In genomic region chr21:44874240-44874496, GRCh38 we compare ENCODE assay signal across 1 cellular context.
TF ChIP-seq lines count a peak whose summit lies in the region.

No MANE protein-coding gene starts in this region.

TF ChIP-seq in A549, 52 proteins besides CTCF, POLR2A, EP300 and RAD21:
- 0 out of 2 replicates have a peak, but pooled peaks have one; percentile 25 for TF ChIP-seq PHF8 (IDR thresholded peaks at IDR 0.05; ENCODE audit: borderline replicate concordance, low read depth)
- no peak for TF ChIP-seq KDM1A (IDR thresholded peaks at IDR 0.05; ENCODE audit: low read depth)
- TF ChIP-seq, protein P1, sequence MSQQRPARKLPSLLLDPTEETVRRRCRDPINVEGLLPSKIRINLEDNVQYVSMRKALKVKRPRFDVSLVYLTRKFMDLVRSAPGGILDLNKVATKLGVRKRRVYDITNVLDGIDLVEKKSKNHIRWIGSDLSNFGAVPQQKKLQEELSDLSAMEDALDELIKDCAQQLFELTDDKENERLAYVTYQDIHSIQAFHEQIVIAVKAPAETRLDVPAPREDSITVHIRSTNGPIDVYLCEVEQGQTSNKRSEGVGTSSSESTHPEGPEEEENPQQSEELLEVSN (IDR thresholded peaks at IDR 0.05; ENCODE audit: borderline replicate concordance, low read depth), result 0 out of 2 replicates have a peak, but pooled peaks have one; percentile 1
- TF ChIP-seq JUN (IDR thresholded peaks at IDR 0.05), result no peak
- TF ChIP-seq HEYL (CRISPR knock-in tag; IDR thresholded peaks at IDR 0.05), result no peak
- no peak for TF ChIP-seq JUNB (IDR thresholded peaks at IDR 0.05)
- TF ChIP-seq NPAS2 (CRISPR knock-in tag; IDR thresholded peaks at IDR 0.05; ENCODE audit: borderline replicate concordance), result no peak
- TF ChIP-seq ZSCAN20 (CRISPR knock-in tag; IDR thresholded peaks at IDR 0.05), result no peak
- TF ChIP-seq MAZ (IDR thresholded peaks at IDR 0.05; ENCODE audit: borderline replicate concordance, low read depth, low read length), result no peak
- TF ChIP-seq ELK1 (IDR thresholded peaks at IDR 0.05; ENCODE audit: low read depth, low read length), result no peak
- TF ChIP-seq GATA3 (IDR thresholded peaks at IDR 0.05; ENCODE audit: borderline replicate concordance), result no peak
- peak; percentile 35; the same call in 1 of the 2 replicates for TF ChIP-seq RNF2 (IDR thresholded peaks at IDR 0.05; ENCODE audit: borderline replicate concordance, low read depth)
